In genomic region chr1:78143673-78144072, GRCh38 we compare ENCODE assay signal across 14 cellular contexts.
DNase-seq lines count a peak whose midpoint lies in the region; ATAC-seq lines count a peak whose summit lies in the region.
"Had no signal": no experiment of that assay in that cellular context is flagged by ENCODE, and none has a peak within 500 bp of the region (broad histone marks: within the 10 kb centered on the region; RNA-seq: fewer than 3 reads in every experiment).

No MANE protein-coding gene starts in this region.

- H2AK5ac ChIP-seq in neuronal stem cell (ENCODE audit: low read depth, low read length) = no peak overlapping the region

- H3K36me3 ChIP-seq in neuronal stem cell (replicated peaks in 1 of 2; ENCODE audit: control insufficient read depth in 2 of 2, insufficient read depth in 2 of 2, low read length in 2 of 2) = no peaks in the 10 kb centered on the region
- H3K36me3 ChIP-seq: vagina had no signal

- CTCF ChIA-PET in activated CD4-positive, alpha-beta T cell treated with anti-CD3 and anti-CD28 coated beads for 36 hours (lab: Charles Lee) = interaction anchor here (0.8 to 8.4 kb wide), 5 partner anchors 13 to 1220 kb away, joined by 3 to 70 read pairs (median 4); no protein-coding TSS in a partner anchor

- H3K14ac ChIP-seq in neuronal stem cell (ENCODE audit: low read length) = no peak overlapping the region

- no peak overlapping the region for H2BK5ac ChIP-seq in neuronal stem cell (ENCODE audit: low read length)

- no peak overlapping the region for H2BK12ac ChIP-seq in neuronal stem cell (ENCODE audit: low read length)

- H3K4me3 Mint-ChIP-seq in activated CD4-positive, alpha-beta T cell treated with anti-CD3 and anti-CD28 coated beads for 36 hours = peak overlapping the region; percentile 43
- H3K4me3 Mint-ChIP-seq in central memory CD8-positive, alpha-beta T cell = peak overlapping the region; percentile 67

- no peak overlapping the region for H3K9ac ChIP-seq in neuronal stem cell (ENCODE audit: low read depth, low read length, poor library complexity)

- H3K9me3 Mint-ChIP-seq in activated CD4-positive, alpha-beta T cell treated with anti-CD3 and anti-CD28 coated beads for 36 hours (ENCODE audit: low read depth) = no peaks in the 10 kb centered on the region
- H3K9me3 Mint-ChIP-seq in central memory CD8-positive, alpha-beta T cell = no peaks in the 10 kb centered on the region
- H3K9me3 Mint-ChIP-seq: activated T-helper 2 cell treated with anti-CD3 and anti-CD28 coated beads, Interferon-gamma antibody, Interleukin-2, Interleukin-4, amounts not matched to agents 10 μg/mL and 5 μg/mL and 100 μg/mL, durations not matched to agents 14 hours and 24 hours and 36 hours had no signal

- no peak overlapping the region for H3K27ac ChIP-seq in neuronal stem cell (replicated peaks; ENCODE audit: low read length)
- H3K27ac ChIP-seq: vagina had no signal

- no peak for ATAC-seq in activated CD4-positive, alpha-beta T cell treated with anti-CD3 and anti-CD28 coated beads for 36 hours
- ATAC-seq in HG03354 (IDR thresholded peaks at IDR 0.05; ENCODE audit: poor library complexity, severe bottlenecking, unreplicated experiment) (peak; percentile 15), HG03469 (IDR thresholded peaks at IDR 0.05; ENCODE audit: unreplicated experiment) (no peak), HG02970 (IDR thresholded peaks at IDR 0.05; ENCODE audit: low FRiP score, unreplicated experiment) (no peak)
- ATAC-seq in central memory CD8-positive, alpha-beta T cell (replicated peaks; ENCODE audit: extremely low read depth, poor library complexity, severe bottlenecking) = no peak
- ATAC-seq: HCT116 had no signal

- DNase-seq in activated CD4-positive, alpha-beta T cell treated with anti-CD3 and anti-CD28 coated beads for 36 hours = no peak
- DNase-seq in activated CD4-positive, alpha-beta T cell treated with anti-CD3 and anti-CD28 coated beads, Interleukin-2, amount 50 U/mL, for 48 hours = no peak
- no peak for DNase-seq in central memory CD8-positive, alpha-beta T cell (ENCODE audit: low spot score in 2 of 2)
- DNase-seq in neuronal stem cell (ENCODE audit: low spot score) = no peak
- no peak for DNase-seq in SK-N-DZ (ENCODE audit: low spot score)
- DNase-seq: NCI-H1092, NCI-H446 treated with DMSO at 0.1 percent for 48 hours, nucleus accumbens had no signal

- H3K4me1 ChIP-seq in neuronal stem cell (ENCODE audit: control insufficient read depth in 2 of 2, insufficient read depth in 1 of 2, low read depth in 1 of 2, low read length in 2 of 2) = no peaks in the 10 kb centered on the region
- H3K4me1 ChIP-seq: vagina had no signal

- H3K27me3 ChIP-seq in neuronal stem cell (ENCODE audit: control insufficient read depth in 3 of 3, insufficient read depth in 3 of 3, low read depth in 1 of 3, low read length in 3 of 3) = no peaks in the 10 kb centered on the region
- H3K27me3 ChIP-seq: vagina had no signal

- no CpG with 5 or more reads among the region's 2 CpGs for WGBS in neuronal stem cell (ENCODE audit: extremely low coverage in 2 of 2, insufficient read length in 2 of 2, insufficient replicate concordance in 1 of 2), 2 donors

- H4K91ac ChIP-seq in neuronal stem cell (ENCODE audit: low read depth, low read length, poor library complexity) = no peak overlapping the region

- H2AFZ ChIP-seq in neuronal stem cell (ENCODE audit: low read length) = peak overlapping the region; percentile 29

- H4K8ac ChIP-seq in neuronal stem cell (ENCODE audit: low read depth, low read length) = no peak overlapping the region

- H3K9me3 ChIP-seq in neuronal stem cell (replicated peaks in 1 of 2; ENCODE audit: control insufficient read depth in 2 of 2, insufficient read depth in 1 of 2, low read depth in 1 of 2, low read length in 2 of 2) = no peaks in the 10 kb centered on the region
- H3K9me3 ChIP-seq: vagina had no signal

- no peak overlapping the region for H3K27ac Mint-ChIP-seq in activated CD4-positive, alpha-beta T cell treated with anti-CD3 and anti-CD28 coated beads for 36 hours
- peak overlapping the region; percentile 74 for H3K27ac Mint-ChIP-seq in central memory CD8-positive, alpha-beta T cell (ENCODE audit: low read depth)

- H3K27me3 Mint-ChIP-seq in activated CD4-positive, alpha-beta T cell treated with anti-CD3 and anti-CD28 coated beads for 36 hours = peaks cover 2% of the 10 kb centered on the region
- H3K27me3 Mint-ChIP-seq in central memory CD8-positive, alpha-beta T cell = peaks cover 20% of the 10 kb centered on the region

- POLR2A ChIA-PET in activated CD4-positive, alpha-beta T cell treated with anti-CD3 and anti-CD28 coated beads for 36 hours (lab: Charles Lee) = no interaction called here

- intact Hi-C loops in activated CD4-positive, alpha-beta T cell treated with anti-CD3 and anti-CD28 coated beads for 36 hours (cut with DNase I, micrococcal nuclease) = loop anchor here in 1 of 2 experiments (2.0 kb wide), 1 partner anchor 463 kb away; no protein-coding TSS in a partner anchor

- no peaks in the 10 kb centered on the region for H3K79me1 ChIP-seq in neuronal stem cell (ENCODE audit: low read depth, low read length)

- peaks cover 17% of the 10 kb centered on the region for H3K4me1 Mint-ChIP-seq in activated CD4-positive, alpha-beta T cell treated with anti-CD3 and anti-CD28 coated beads for 36 hours
- peaks cover 7% of the 10 kb centered on the region for H3K4me1 Mint-ChIP-seq in central memory CD8-positive, alpha-beta T cell

- no peak overlapping the region for H2BK120ac ChIP-seq in neuronal stem cell (ENCODE audit: low read depth, low read length)

- H3K4me2 ChIP-seq in neuronal stem cell (ENCODE audit: insufficient read depth, low read length, poor library complexity, severe bottlenecking) = no peak overlapping the region

- H3K23ac ChIP-seq in neuronal stem cell (ENCODE audit: low read depth, low read length, poor library complexity) = no peak overlapping the region

- H3K36me3 Mint-ChIP-seq in activated CD4-positive, alpha-beta T cell treated with anti-CD3 and anti-CD28 coated beads for 36 hours (ENCODE audit: low read depth) = no peaks in the 10 kb centered on the region
- H3K36me3 Mint-ChIP-seq in central memory CD8-positive, alpha-beta T cell (ENCODE audit: insufficient read depth) = no peaks in the 10 kb centered on the region

- no peak overlapping the region for H3K18ac ChIP-seq in neuronal stem cell (ENCODE audit: low read length)

- H2BK15ac ChIP-seq in neuronal stem cell (ENCODE audit: low read length) = no peak overlapping the region

- H3K4me3 ChIP-seq in neuronal stem cell (ENCODE audit: low read length in 2 of 2) = no peak overlapping the region
- H3K4me3 ChIP-seq: vagina had no signal

- H3K4ac ChIP-seq in neuronal stem cell (ENCODE audit: low read length) = no peak overlapping the region
